ENCODE assay signal across 26 cellular contexts in the genomic region with DNA sequence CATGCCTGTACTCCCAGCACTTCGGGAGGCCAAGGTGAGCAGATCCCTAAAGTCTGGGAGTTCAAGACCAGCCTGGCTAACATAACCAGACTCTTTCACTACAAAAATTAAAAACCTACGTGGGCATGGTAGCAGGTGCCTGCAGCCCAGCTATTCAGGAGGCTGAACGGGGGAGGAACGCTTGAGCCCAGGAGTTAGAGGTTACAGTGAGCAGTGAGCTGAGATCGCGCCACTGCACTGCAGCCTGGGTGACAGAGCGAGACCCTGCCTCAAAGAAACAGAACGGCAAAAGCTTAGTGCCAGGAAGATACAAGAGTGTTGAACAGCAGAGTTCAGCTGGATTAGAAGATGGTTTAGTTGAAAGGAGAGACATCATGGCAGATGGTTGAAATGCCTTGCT. TPM values are rescaled to one million over a fixed set of nuclear protein-coding genes. Genes with fewer than 3 reads are reported as not detected.
"Had no signal": no experiment of that assay in that cellular context is flagged by ENCODE, and none has a peak within 500 bp of the region (broad histone marks: within the 10 kb centered on the region; RNA-seq: fewer than 3 reads in every experiment).

No MANE protein-coding gene starts in this region.

- H3K4me3 ChIP-seq: prostate gland, suprapubic skin, upper lobe of right lung had no signal

- ATAC-seq: activated CD8-positive, alpha-beta T cell treated with anti-CD3 and anti-CD28 coated beads, Interleukin-2, amount 10 ng/mL, durations not matched to agents 7 days and 5 days; naive thymus-derived CD8-positive, alpha-beta T cell; right cardiac atrium had no signal

- H3K36me3 ChIP-seq: brain microvascular endothelial cell, prostate gland, suprapubic skin, upper lobe of right lung had no signal

- H3K27me3 ChIP-seq: brain microvascular endothelial cell, suprapubic skin, upper lobe of right lung had no signal

- DNase-seq: activated B cell treated with CpG ODN at 0.5 μM for 24 hours; activated CD4-positive, alpha-beta T cell treated with anti-CD3 and anti-CD28 coated beads for 48 hours; activated CD8-positive, alpha-beta memory T cell treated with anti-CD3 and anti-CD28 coated beads, Interleukin-2, amount 50 U/mL, for 4 hours; activated CD8-positive, alpha-beta T cell treated with anti-CD3 and anti-CD28 coated beads, Interleukin-2, amount 10 ng/mL, durations not matched to agents 7 days and 5 days; activated naive CD4-positive, alpha-beta T cell; activated naive CD8-positive, alpha-beta T cell treated with anti-CD3 and anti-CD28 coated beads, Interleukin-2, amount 10 ng/mL, durations not matched to agents 7 days and 5 days; brain microvascular endothelial cell; cortex of kidney; effector memory CD4-positive, alpha-beta T cell; foreskin melanocyte; head of caudate nucleus; mammary epithelial cell; naive thymus-derived CD8-positive, alpha-beta T cell; right cardiac atrium; small intestine; SW 1271; upper lobe of right lung had no signal

- H3K4me1 ChIP-seq: prostate gland, suprapubic skin had no signal

- H3K4me3 Mint-ChIP-seq: activated B cell treated with CpG ODN at 0.5 μM for 24 hours; activated CD8-positive, alpha-beta T cell treated with anti-CD3 and anti-CD28 coated beads, Interleukin-2, amount 10 ng/mL, durations not matched to agents 7 days and 5 days; activated naive CD8-positive, alpha-beta T cell treated with anti-CD3 and anti-CD28 coated beads, Interleukin-2, amount 10 ng/mL, durations not matched to agents 7 days and 5 days; central memory CD8-positive, alpha-beta T cell; naive thymus-derived CD8-positive, alpha-beta T cell; stimulated activated naive CD8-positive, alpha-beta T cell treated with anti-CD3 and anti-CD28 coated beads, Interleukin-15, Interleukin-2, amounts not matched to agents 100 ng/mL and 50 ng/mL, for 24 hours had no signal

- H3K9me3 ChIP-seq: prostate gland, upper lobe of right lung had no signal

- H3K4me1 Mint-ChIP-seq: activated B cell treated with CpG ODN at 0.5 μM for 24 hours; activated naive CD8-positive, alpha-beta T cell treated with anti-CD3 and anti-CD28 coated beads, Interleukin-2, amount 10 ng/mL, durations not matched to agents 7 days and 5 days; central memory CD8-positive, alpha-beta T cell; naive thymus-derived CD8-positive, alpha-beta T cell had no signal

- H3K27ac Mint-ChIP-seq: activated B cell treated with CpG ODN at 0.5 μM for 24 hours; activated CD8-positive, alpha-beta T cell treated with anti-CD3 and anti-CD28 coated beads, Interleukin-2, amount 10 ng/mL, durations not matched to agents 7 days and 5 days; activated naive CD8-positive, alpha-beta T cell treated with anti-CD3 and anti-CD28 coated beads, Interleukin-2, amount 10 ng/mL, durations not matched to agents 7 days and 5 days; naive thymus-derived CD8-positive, alpha-beta T cell; stimulated activated naive CD8-positive, alpha-beta T cell treated with anti-CD3 and anti-CD28 coated beads, Interleukin-15, Interleukin-2, amounts not matched to agents 100 ng/mL and 50 ng/mL, for 24 hours had no signal

- H3K36me3 Mint-ChIP-seq: activated naive CD8-positive, alpha-beta T cell treated with anti-CD3 and anti-CD28 coated beads, Interleukin-2, amount 10 ng/mL, durations not matched to agents 7 days and 5 days had no signal

- H3K27ac ChIP-seq: brain microvascular endothelial cell, prostate gland, suprapubic skin, upper lobe of right lung had no signal

RNA-seq across cellular contexts. Expression of gene RNF113B, which starts 24.1 kb away (rescaled TPM):
- total RNA-seq: activated B cell treated with CpG ODN at 0.5 μM for 24 hours; activated CD8-positive, alpha-beta T cell treated with anti-CD3 and anti-CD28 coated beads, Interleukin-2, amount 10 ng/mL, durations not matched to agents 7 days and 5 days; activated naive CD8-positive, alpha-beta T cell treated with anti-CD3 and anti-CD28 coated beads, Interleukin-2, amount 10 ng/mL, durations not matched to agents 7 days and 5 days; fibroblast of lung; left lobe of liver; mammary epithelial cell; mucosa of gallbladder; naive thymus-derived CD8-positive, alpha-beta T cell; omental fat pad; right cardiac atrium; suprapubic skin; T-helper 2 cell treated with Interferon-gamma antibody and Interleukin-4, amounts not matched to agents 100 ng/mL and 5 ng/mL, for 36 hours; upper lobe of right lung had no signal
- polyA plus RNA-seq: fibroblast of lung; mammary epithelial cell; naive thymus-derived CD8-positive, alpha-beta T cell; right cardiac atrium; small intestine had no signal
